In genomic region chr5:140557136-140557805, GRCh38 we compare ENCODE assay signal across 1 cellular context.
TF ChIP-seq lines count a peak whose summit lies in the region.

SRA1 (minus strand) TSS chr5:140557473; CDS start chr5:140557452, 21 bp downstream.

TF ChIP-seq in K562, 482 proteins besides CTCF, POLR2A, EP300 and RAD21 (continued from another document and continues in another):
- TF ChIP-seq AFF4 (CRISPR knock-in tag; IDR thresholded peaks at IDR 0.05) (0 out of 2 replicates have a peak, but pooled peaks have one; percentile 38), RBBP5 (IDR thresholded peaks at IDR 0.05; ENCODE audit: borderline replicate concordance, insufficient read depth, low read length, poor library complexity, severe bottlenecking) (peak; percentile 86), ZNF133 (CRISPR knock-in tag; IDR thresholded peaks at IDR 0.05) (no peak), PRDM10 (IDR thresholded peaks at IDR 0.05; ENCODE audit: partially characterized antibody) (no peak), ZNF184 (CRISPR knock-in tag; IDR thresholded peaks at IDR 0.05) (no peak), CGGBP1 (CRISPR knock-in tag; IDR thresholded peaks at IDR 0.05) (no peak), BRF2 (IDR thresholded peaks at IDR 0.05; ENCODE audit: borderline replicate concordance, insufficient read depth, insufficient read length) (no peak), SMAD3 (CRISPR knock-in tag; conservative IDR thresholded peaks at IDR 0.05) (no peak), NELFE (IDR thresholded peaks at IDR 0.05; ENCODE audit: insufficient read depth, insufficient read length) (no peak), POLR2H (tag; IDR thresholded peaks at IDR 0.05; ENCODE audit: low read depth) (peak; percentile 88), CC2D1A (IDR thresholded peaks at IDR 0.05) (no peak), LCOR (CRISPR knock-in tag; IDR thresholded peaks at IDR 0.05) (peak; percentile 74; the same call in 1 of the 2 replicates), ZNF3 (CRISPR knock-in tag; IDR thresholded peaks at IDR 0.05) (no peak), ZNF146 (CRISPR knock-in tag; IDR thresholded peaks at IDR 0.05; ENCODE audit: unreplicated experiment) (no peak), HMG20A (CRISPR knock-in tag; conservative IDR thresholded peaks at IDR 0.05) (no peak), POLR2G (IDR thresholded peaks at IDR 0.05; ENCODE audit: low read depth, low read length) (peak; percentile 99), MAZ (CRISPR knock-in tag; conservative IDR thresholded peaks at IDR 0.05 in 1 of 2, IDR thresholded peaks at IDR 0.05 in 1 of 2) (peak; percentile 48 to 76), FIP1L1 (IDR thresholded peaks at IDR 0.05; ENCODE audit: low read depth, low read length, poor library complexity, severe bottlenecking) (no peak), TFAM (CRISPR knock-in tag; conservative IDR thresholded peaks at IDR 0.05) (no peak), RREB1 (CRISPR knock-in tag; IDR thresholded peaks at IDR 0.05) (0 out of 2 replicates have a peak, but pooled peaks have one; percentile 61), KHSRP (IDR thresholded peaks at IDR 0.05) (no peak), ZNF77 (CRISPR knock-in tag; IDR thresholded peaks at IDR 0.05) (no peak), ZNF253 (CRISPR knock-in tag; conservative IDR thresholded peaks at IDR 0.05) (no peak), HEY1 (CRISPR knock-in tag; IDR thresholded peaks at IDR 0.05; ENCODE audit: borderline replicate concordance) (no peak), GABPA (tag; conservative IDR thresholded peaks at IDR 0.05; ENCODE audit: low read depth) (peak; percentile 96)
- TF ChIP-seq, protein P1, sequence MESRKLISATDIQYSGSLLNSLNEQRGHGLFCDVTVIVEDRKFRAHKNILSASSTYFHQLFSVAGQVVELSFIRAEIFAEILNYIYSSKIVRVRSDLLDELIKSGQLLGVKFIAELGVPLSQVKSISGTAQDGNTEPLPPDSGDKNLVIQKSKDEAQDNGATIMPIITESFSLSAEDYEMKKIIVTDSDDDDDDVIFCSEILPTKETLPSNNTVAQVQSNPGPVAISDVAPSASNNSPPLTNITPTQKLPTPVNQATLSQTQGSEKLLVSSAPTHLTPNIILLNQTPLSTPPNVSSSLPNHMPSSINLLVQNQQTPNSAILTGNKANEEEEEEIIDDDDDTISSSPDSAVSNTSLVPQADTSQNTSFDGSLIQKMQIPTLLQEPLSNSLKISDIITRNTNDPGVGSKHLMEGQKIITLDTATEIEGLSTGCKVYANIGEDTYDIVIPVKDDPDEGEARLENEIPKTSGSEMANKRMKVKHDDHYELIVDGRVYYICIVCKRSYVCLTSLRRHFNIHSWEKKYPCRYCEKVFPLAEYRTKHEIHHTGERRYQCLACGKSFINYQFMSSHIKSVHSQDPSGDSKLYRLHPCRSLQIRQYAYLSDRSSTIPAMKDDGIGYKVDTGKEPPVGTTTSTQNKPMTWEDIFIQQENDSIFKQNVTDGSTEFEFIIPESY (CRISPR knock-in tag; IDR thresholded peaks at IDR 0.05), result peak; percentile 20; the same call in 1 of the 2 replicates
- TF ChIP-seq, protein P2, sequence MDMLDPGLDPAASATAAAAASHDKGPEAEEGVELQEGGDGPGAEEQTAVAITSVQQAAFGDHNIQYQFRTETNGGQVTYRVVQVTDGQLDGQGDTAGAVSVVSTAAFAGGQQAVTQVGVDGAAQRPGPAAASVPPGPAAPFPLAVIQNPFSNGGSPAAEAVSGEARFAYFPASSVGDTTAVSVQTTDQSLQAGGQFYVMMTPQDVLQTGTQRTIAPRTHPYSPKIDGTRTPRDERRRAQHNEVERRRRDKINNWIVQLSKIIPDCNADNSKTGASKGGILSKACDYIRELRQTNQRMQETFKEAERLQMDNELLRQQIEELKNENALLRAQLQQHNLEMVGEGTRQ (CRISPR knock-in tag; IDR thresholded peaks at IDR 0.05), result no peak
- TF ChIP-seq, protein P3, sequence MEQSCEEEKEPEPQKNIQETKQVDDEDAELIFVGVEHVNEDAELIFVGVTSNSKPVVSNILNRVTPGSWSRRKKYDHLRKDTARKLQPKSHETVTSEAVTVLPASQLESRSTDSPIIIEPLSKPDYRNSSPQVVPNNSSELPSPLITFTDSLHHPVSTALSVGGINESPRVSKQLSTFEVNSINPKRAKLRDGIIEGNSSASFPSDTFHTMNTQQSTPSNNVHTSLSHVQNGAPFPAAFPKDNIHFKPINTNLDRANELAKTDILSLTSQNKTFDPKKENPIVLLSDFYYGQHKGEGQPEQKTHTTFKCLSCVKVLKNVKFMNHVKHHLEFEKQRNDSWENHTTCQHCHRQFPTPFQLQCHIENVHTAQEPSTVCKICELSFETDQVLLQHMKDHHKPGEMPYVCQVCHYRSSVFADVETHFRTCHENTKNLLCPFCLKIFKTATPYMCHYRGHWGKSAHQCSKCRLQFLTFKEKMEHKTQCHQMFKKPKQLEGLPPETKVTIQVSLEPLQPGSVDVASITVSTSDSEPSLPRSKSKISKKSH (CRISPR knock-in tag; IDR thresholded peaks at IDR 0.05), result no peak
- TF ChIP-seq, protein P4, sequence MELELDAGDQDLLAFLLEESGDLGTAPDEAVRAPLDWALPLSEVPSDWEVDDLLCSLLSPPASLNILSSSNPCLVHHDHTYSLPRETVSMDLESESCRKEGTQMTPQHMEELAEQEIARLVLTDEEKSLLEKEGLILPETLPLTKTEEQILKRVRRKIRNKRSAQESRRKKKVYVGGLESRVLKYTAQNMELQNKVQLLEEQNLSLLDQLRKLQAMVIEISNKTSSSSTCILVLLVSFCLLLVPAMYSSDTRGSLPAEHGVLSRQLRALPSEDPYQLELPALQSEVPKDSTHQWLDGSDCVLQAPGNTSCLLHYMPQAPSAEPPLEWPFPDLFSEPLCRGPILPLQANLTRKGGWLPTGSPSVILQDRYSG (tag; conservative IDR thresholded peaks at IDR 0.05; ENCODE audit: low read depth), result 0 out of 2 replicates have a peak, but pooled peaks have one; percentile 29
